9 cellular contexts compared by ENCODE assay signal in the genomic region with DNA sequence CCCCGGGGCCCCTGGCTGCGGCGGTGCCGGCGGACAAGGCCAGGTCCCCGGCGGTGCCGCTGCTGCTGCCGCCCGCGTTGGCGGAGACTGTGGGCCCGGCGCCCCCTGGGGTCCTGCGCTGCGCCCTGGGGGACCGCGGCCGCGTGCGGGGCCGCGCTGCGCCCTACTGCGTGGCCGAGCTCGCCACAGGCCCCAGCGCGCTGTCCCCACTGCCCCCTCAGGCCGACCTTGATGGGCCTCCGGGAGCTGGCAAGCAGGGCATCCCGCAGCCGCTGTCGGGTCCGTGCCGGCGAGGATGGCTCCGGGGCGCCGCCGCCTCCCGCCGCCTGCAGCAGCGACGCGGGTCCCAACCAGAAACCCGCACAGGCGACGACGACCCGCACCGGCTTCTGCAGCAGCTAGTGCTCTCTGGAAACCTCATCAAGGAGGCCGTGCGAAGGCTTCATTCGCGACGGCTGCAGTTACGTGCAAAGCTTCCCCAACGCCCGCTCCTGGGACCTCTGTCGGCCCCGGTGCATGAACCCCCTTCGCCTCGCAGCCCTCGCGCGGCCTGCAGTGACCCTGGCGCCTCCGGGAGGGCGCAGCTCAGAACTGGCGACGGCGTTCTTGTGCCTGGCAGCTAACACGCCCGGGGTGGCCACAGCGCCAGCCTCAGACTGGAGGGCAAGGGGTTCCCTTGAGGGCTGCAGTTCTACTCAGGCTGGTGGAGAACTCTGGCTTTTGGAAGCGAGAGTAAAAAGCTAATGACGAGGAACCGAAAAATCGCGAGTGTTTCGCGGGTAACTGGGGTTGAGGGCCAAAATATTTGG. TPM values are rescaled to one million over a fixed set of nuclear protein-coding genes. Genes with fewer than 3 reads are reported as not detected.
DNase-seq lines count a peak whose midpoint lies in the region; ATAC-seq, FAIRE-seq and TF ChIP-seq lines count a peak whose summit lies in the region.
"Had no signal": no experiment of that assay in that cellular context is flagged by ENCODE, and none has a peak within 500 bp of the region (broad histone marks: within the 10 kb centered on the region; RNA-seq: fewer than 3 reads in every experiment).

No MANE protein-coding gene starts in this region.

- peak; percentile 14 for ATAC-seq in HG03039 (IDR thresholded peaks at IDR 0.05; ENCODE audit: unreplicated experiment)
- ATAC-seq in pancreas: peak; percentile 41 to 68 (median 61)

- H3K27me3 ChIP-seq in cardiac muscle cell (no peaks in the 10 kb centered on the region), pancreas (no peaks in the 10 kb centered on the region)

- TF ChIP-seq CTCF in cardiac muscle cell (IDR thresholded peaks at IDR 0.05; ENCODE audit: low read depth, low read length): peak; percentile 12
- no peak for TF ChIP-seq CTCF in pancreas (IDR thresholded peaks at IDR 0.05)

- H3K36me3 ChIP-seq in cardiac muscle cell (no peaks in the 10 kb centered on the region), pancreas (no peaks in the 10 kb centered on the region)

- intact Hi-C loops in pancreas (cut with DNase I): no loop called here

- H3K27ac ChIP-seq in cardiac muscle cell (peak overlapping the region; percentile 98), pancreas (peak overlapping the region; percentile 99 to 100 (median 100))

- H3K9me3 ChIP-seq in cardiac muscle cell (ENCODE audit: low read depth): no peaks in the 10 kb centered on the region
- H3K9me3 ChIP-seq in pancreas: no peaks in the 10 kb centered on the region

- FAIRE-seq in pancreas (lab: Jason Lieb, UNC): no peak
- FAIRE-seq: A204.1 had no signal

- DNase-seq in DMS 273 (lab: John Stamatoyannopoulos, UW; ENCODE audit: unreplicated experiment) (peak; percentile 63), DMS 273 treated with DMSO at 0.1 percent for 48 hours (lab: John Stamatoyannopoulos, UW) (no peak), SHP77 treated with DMSO at 0.1 percent for 48 hours (lab: John Stamatoyannopoulos, UW) (peak; percentile 42), cardiac muscle cell (ENCODE audit: low read depth in 1 of 2, low spot score in 1 of 2) (peak in 1 of 2 donors; percentile 71), pancreas (peak; percentile 63 to 89 (median 72)), ureter (ENCODE audit: low spot score) (peak; percentile 54)
- DNase-seq in activated naive CD4-positive, alpha-beta T cell treated with anti-CD3 and anti-CD28 coated beads, Interleukin-2, amount 50 U/mL, for 16 hours: peak; percentile 64

- peaks cover 8% of the 10 kb centered on the region for H3K4me1 ChIP-seq in cardiac muscle cell (ENCODE audit: low read depth)
- H3K4me1 ChIP-seq in pancreas: peaks cover 0 to 13% (median 6%) of the 10 kb centered on the region in 3 donors

- 0 to 1% methylated on average over 59 to 83 of the region's 83 CpGs for WGBS in pancreas, 2 donors

- peak overlapping the region; percentile 85 for H3K4me3 ChIP-seq in cardiac muscle cell
- H3K4me3 ChIP-seq in pancreas: peak overlapping the region; percentile 72 to 87 (median 83)

RNA-seq across cellular contexts. Expression of a gene that starts 0.8 kb away (rescaled TPM):
- 12.7 and 17.3 TPM in 2 replicates for total RNA-seq in cardiac muscle cell
- polyA plus RNA-seq in cardiac muscle cell: 12.3 and 22.8 TPM in 2 replicates
- 1 to 10 TPM; 2.6 to 5.2 (median 3.4) TPM for total RNA-seq in pancreas
- polyA plus RNA-seq in pancreas: 1 to 10 TPM; 1.6 to 1.7 TPM
- total RNA-seq in ureter: 2.9 TPM

RNA-seq across cellular contexts. Expression of a gene that starts 14.7 kb away (rescaled TPM):
- total RNA-seq in cardiac muscle cell: 25.4 and 30.6 TPM in 2 replicates
- polyA plus RNA-seq in cardiac muscle cell: 30.1 and 41.7 TPM in 2 replicates
- 10 to 100 TPM in 2 of 6 donors, 1 to 10 TPM in 4; 8.7 to 15.0 (median 9.9) TPM for total RNA-seq in pancreas
- polyA plus RNA-seq in pancreas: 1 to 10 TPM; 4.3 to 5.5 TPM
- total RNA-seq in ureter: 11.8 TPM

RNA-seq across cellular contexts. Expression of a gene that starts 27.4 kb away (rescaled TPM):
- total RNA-seq in cardiac muscle cell: 7.5 and 18.7 TPM in 2 replicates
- polyA plus RNA-seq in cardiac muscle cell: 5.3 and 15.8 TPM in 2 replicates
- 1 to 10 TPM; 1.3 to 4.8 (median 2.8) TPM for total RNA-seq in pancreas
- 1 to 10 TPM; 1.1 to 2.3 TPM for polyA plus RNA-seq in pancreas
- 8.3 TPM for total RNA-seq in ureter
